Comparison of ENCODE assay signal across 26 cellular contexts in the genomic region with DNA sequence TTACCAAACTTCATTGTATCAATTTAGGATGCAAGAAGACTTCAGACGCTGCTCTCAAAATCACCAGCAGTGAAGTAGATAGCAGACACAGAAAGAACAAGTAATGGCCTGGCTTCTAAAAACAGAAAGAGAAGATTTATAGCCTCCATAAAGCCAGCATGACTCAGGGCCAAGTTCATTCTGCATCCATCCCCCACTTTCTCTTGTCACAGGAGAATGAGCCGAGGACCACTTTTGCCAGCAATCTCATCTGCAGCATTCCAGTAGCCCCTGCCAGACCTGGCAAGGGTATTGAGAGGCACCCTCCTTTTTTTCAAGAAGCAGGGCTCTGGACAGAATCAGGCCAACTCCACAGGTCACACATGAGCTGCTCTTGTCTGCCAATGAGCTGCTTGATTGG.
A peak's percentile ranks its signal among the peaks of the same experiment; 100 is the strongest.
DNase-seq lines count a peak whose midpoint lies in the region; ATAC-seq, FAIRE-seq and TF ChIP-seq lines count a peak whose summit lies in the region.
"Had no signal": no experiment of that assay in that cellular context is flagged by ENCODE, and none has a peak within 500 bp of the region (broad histone marks: within the 10 kb centered on the region; RNA-seq: fewer than 3 reads in every experiment).

No MANE protein-coding gene starts in this region.

- intact Hi-C loops in mucosa of descending colon (cut with DNase I, micrococcal nuclease) (no loop called here), posterior cingulate gyrus (cut with DNase I) (no loop called here)

- no peaks in the 10 kb centered on the region for H3K9me3 ChIP-seq in BE2C
- no peaks in the 10 kb centered on the region for H3K9me3 ChIP-seq in mucosa of descending colon
- H3K9me3 ChIP-seq: ascending aorta, upper lobe of right lung had no signal

- H3K36me3 ChIP-seq in BE2C (no peaks in the 10 kb centered on the region), mucosa of descending colon (ENCODE audit: low read depth) (no peaks in the 10 kb centered on the region)
- H3K36me3 ChIP-seq: ascending aorta, upper lobe of right lung had no signal

- H3K4me3 ChIP-seq in BE2C (ENCODE audit: low read depth, low read length), result no peak overlapping the region
- no peak overlapping the region for H3K4me3 ChIP-seq in astrocyte of the spinal cord (ENCODE audit: low read depth, low read length)
- no peak overlapping the region for H3K4me3 ChIP-seq in mucosa of descending colon
- H3K4me3 ChIP-seq: ascending aorta, PC-9, upper lobe of right lung had no signal

- ATAC-seq in mucosa of descending colon (peak; percentile 72), HG03095 (IDR thresholded peaks at IDR 0.05; ENCODE audit: unreplicated experiment) (no peak)
- ATAC-seq: activated naive CD4-positive, alpha-beta T cell treated with anti-CD3 and anti-CD28 coated beads, Interleukin-2, amount 50 U/mL, for 72 hours; upper lobe of right lung had no signal

- in situ Hi-C loops in astrocyte of the spinal cord (cut with HindIII; ENCODE audit: low sequenced_read_pairs), result no loop called here

- no peaks in the 10 kb centered on the region for H3K27me3 ChIP-seq in BE2C
- H3K27me3 ChIP-seq: ascending aorta, upper lobe of right lung had no signal

- TF ChIP-seq CTCF in BE2C (IDR thresholded peaks at IDR 0.05; ENCODE audit: low read depth, low read length) (no peak), astrocyte of the spinal cord (IDR thresholded peaks at IDR 0.05; ENCODE audit: low read depth, low read length) (no peak), mucosa of descending colon (IDR thresholded peaks at IDR 0.05) (no peak), D721Med (IDR thresholded peaks at IDR 0.05; ENCODE audit: insufficient read depth, missing control alignments) (no peak)

- FAIRE-seq in D721Med (lab: Jason Lieb, UNC), result no peak
- FAIRE-seq: GM18507, keratinocyte had no signal

- H3K4me1 ChIP-seq in BE2C (no peaks in the 10 kb centered on the region), mucosa of descending colon (ENCODE audit: low read depth) (no peaks in the 10 kb centered on the region)
- H3K4me1 ChIP-seq: ascending aorta, upper lobe of right lung had no signal

- DNase-seq in BE2C (peak; percentile 13), LoVo (ENCODE audit: low spot score) (peak; percentile 15), astrocyte of the spinal cord (ENCODE audit: low read depth, low spot score) (peak; percentile 32), mucosa of descending colon (peak in 1 of 3 donors; percentile 12), posterior cingulate gyrus (no peak), D721Med (ENCODE audit: insufficient read length, low spot score) (no peak)
- DNase-seq in activated CD4-positive, alpha-beta T cell treated with anti-CD3 and anti-CD28 coated beads, Interleukin-2, amount 50 U/mL, for 1 hour, result no peak
- DNase-seq: COR-L47; effector CD4-positive, alpha-beta T cell; foreskin melanocyte; H7; KBM-7; mammary epithelial cell; MV-4-11; naive B cell; NCI-H1930; occipital lobe; PC-9; stimulated activated CD8-positive, alpha-beta memory T cell treated with anti-CD3 and anti-CD28 coated beads, Interleukin-4, amount 100 ng/mL, for 48 hours; T-helper 1 cell; upper lobe of right lung had no signal

Comparison
In these comparisons a context has a peak if more than half of its experiments do, and no peak if none do; other contexts are left out.
1. DNase-seq: peak in BE2C (single experiment), LoVo (single experiment) and astrocyte of the spinal cord (single experiment); none in posterior cingulate gyrus (0 of 10), activated CD4-positive, alpha-beta T cell treated with anti-CD3 and anti-CD28 coated beads, Interleukin-2, amount 50 U/mL, for 1 hour (single experiment) and D721Med (single experiment).